8 cellular contexts compared by ENCODE assay signal in the genomic region with DNA sequence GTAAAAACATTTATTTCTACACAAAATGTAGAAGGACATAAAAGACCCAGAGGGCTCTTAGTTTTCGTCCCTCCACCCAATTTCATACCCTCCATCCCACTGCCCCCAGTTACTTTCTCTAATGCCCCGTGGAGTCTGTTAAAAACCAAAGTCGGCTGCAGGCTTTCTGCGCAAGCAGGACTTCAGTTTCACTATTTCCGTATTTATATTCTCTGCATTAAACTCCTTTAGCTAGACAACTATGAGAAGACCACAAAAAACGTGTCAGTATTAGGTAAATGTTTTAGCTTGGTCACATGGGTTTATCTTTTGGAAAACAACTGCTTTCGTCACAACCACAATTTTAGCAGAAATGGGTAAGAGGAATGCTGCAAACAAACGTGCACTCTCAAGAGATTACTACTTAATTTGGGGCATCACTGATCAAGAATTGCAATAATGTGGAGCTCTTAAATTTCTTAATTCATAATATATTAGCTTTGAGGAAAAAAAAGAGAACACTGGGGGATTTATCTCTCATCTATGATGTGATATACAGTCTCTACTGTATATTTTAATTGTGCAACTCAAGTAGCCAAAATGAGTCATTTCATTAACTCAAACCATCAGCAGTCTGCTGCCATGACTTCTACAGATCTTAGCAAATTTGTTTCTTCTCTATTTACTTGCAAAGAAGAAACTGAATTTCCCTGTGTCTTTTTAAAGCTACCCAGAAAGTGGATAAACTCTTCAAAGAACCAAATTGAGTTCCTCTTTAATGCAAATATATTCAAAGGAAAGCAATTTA. TPM values are rescaled to one million over a fixed set of nuclear protein-coding genes. Genes with fewer than 3 reads are reported as not detected.
A peak's percentile ranks its signal among the peaks of the same experiment; 100 is the strongest.
DNase-seq lines count a peak whose midpoint lies in the region; ATAC-seq and TF ChIP-seq lines count a peak whose summit lies in the region.

No MANE protein-coding gene starts in this region.

- H3K4me3 ChIP-seq in SK-N-MC (peak overlapping the region; percentile 92), dorsolateral prefrontal cortex (peak overlapping the region; percentile 55 to 100 (median 86)), muscle layer of duodenum (ENCODE audit: low read depth in 1 of 2, low read length in 2 of 2) (peak overlapping the region; percentile 87 to 91)

- peak; percentile 28 for ATAC-seq in GM18870 (IDR thresholded peaks at IDR 0.05; ENCODE audit: unreplicated experiment)
- peak; percentile 42 for ATAC-seq in HG03066 (IDR thresholded peaks at IDR 0.05; ENCODE audit: low read depth, unreplicated experiment)

- H3K27me3 ChIP-seq in dorsolateral prefrontal cortex (no peaks in the 10 kb centered on the region), muscle layer of duodenum (ENCODE audit: low read depth, low read length) (no peaks in the 10 kb centered on the region)

- DNase-seq in AG20443 (ENCODE audit: low spot score) = peak; percentile 16
- DNase-seq in SK-N-MC (ENCODE audit: low read depth, low spot score) = no peak
- peak in 1 of 10 donors; percentile 17 for DNase-seq in dorsolateral prefrontal cortex
- no peak for DNase-seq in NCI-H774 (lab: John Stamatoyannopoulos, UW)
- no peak for DNase-seq in stimulated activated CD4-positive, alpha-beta T cell treated with anti-CD3 and anti-CD28 coated beads, Interleukin-12 subunit alpha, Interleukin-12 subunit beta, amount 100 ng/mL, for 4 hours

- intact Hi-C loops in dorsolateral prefrontal cortex (cut with DNase I) = no loop called here

- H3K9me3 ChIP-seq in SK-N-MC (ENCODE audit: low read depth, low read length) (no peaks in the 10 kb centered on the region), muscle layer of duodenum (ENCODE audit: control insufficient read depth in 1 of 2, low read length in 2 of 2) (no peaks in the 10 kb centered on the region)

- no peak for TF ChIP-seq CTCF in dorsolateral prefrontal cortex (IDR thresholded peaks at IDR 0.05 in 54 of 56, conservative IDR thresholded peaks at IDR 0.05 in 2 of 56; ENCODE audit: low read depth in 1 of 56, partially characterized antibody in 56 of 56)

- peaks cover 0 to 30% of the 10 kb centered on the region in 2 donors for H3K4me1 ChIP-seq in muscle layer of duodenum (ENCODE audit: control insufficient read depth in 1 of 2, insufficient read depth in 2 of 2, low read length in 2 of 2)

- peak overlapping the region; percentile 74 for H3K9ac ChIP-seq in SK-N-MC (ENCODE audit: insufficient read length)

- H3K27ac ChIP-seq in SK-N-MC = no peak overlapping the region
- peak overlapping the region; percentile 70 to 97 (median 94) for H3K27ac ChIP-seq in dorsolateral prefrontal cortex
- peak overlapping the region; percentile 87 for H3K27ac ChIP-seq in muscle layer of duodenum (ENCODE audit: low read length)

- no peaks in the 10 kb centered on the region for H3K36me3 ChIP-seq in SK-N-MC (ENCODE audit: insufficient read depth, low read length)
- H3K36me3 ChIP-seq in muscle layer of duodenum (ENCODE audit: control insufficient read depth in 1 of 2, insufficient read depth in 2 of 2, low read length in 2 of 2) = no peaks in the 10 kb centered on the region

RNA-seq across cellular contexts. Expression of a gene that starts 0.7 kb away (rescaled TPM):
- 10 to 100 TPM in 42 of 120 experiments, 1 to 10 TPM in 78; 5.2 to 12.0 (median 9.5) TPM for total RNA-seq in dorsolateral prefrontal cortex
